ENCODE assay signal across 8 cellular contexts in genomic region chr15:101578443-101578894, GRCh38.
DNase-seq lines count a peak whose midpoint lies in the region; ATAC-seq, FAIRE-seq and TF ChIP-seq lines count a peak whose summit lies in the region.

No MANE protein-coding gene starts in this region.

- peaks cover 9% of the 10 kb centered on the region for H3K9me3 Mint-ChIP-seq in neural progenitor cell

- H3K36me3 Mint-ChIP-seq in neural progenitor cell, result no peaks in the 10 kb centered on the region

- no peaks in the 10 kb centered on the region for H3K27me3 ChIP-seq in neural progenitor cell

- H3K27ac Mint-ChIP-seq in neural progenitor cell, result no peak overlapping the region

- H3K36me3 ChIP-seq in neural progenitor cell, result no peaks in the 10 kb centered on the region

- TF ChIP-seq POLR2A in GM12892 (IDR thresholded peaks at IDR 0.05; ENCODE audit: low read depth, low read length), result no peak

- H3K4me2 ChIP-seq in neural progenitor cell, result no peak overlapping the region

- H3K9ac ChIP-seq in neural progenitor cell, result no peak overlapping the region

- peak; percentile 60 for TF ChIP-seq CTCF in epithelial cell of esophagus (IDR thresholded peaks at IDR 0.05; ENCODE audit: insufficient read depth, low read depth, low read length, missing control alignments)
- peak; percentile 58 for TF ChIP-seq CTCF in neural progenitor cell (IDR thresholded peaks at IDR 0.05)

- no peak overlapping the region for H3K4me3 Mint-ChIP-seq in neural progenitor cell

- H3K9me3 ChIP-seq in neural progenitor cell (ENCODE audit: low read depth), result no peaks in the 10 kb centered on the region

- H4K20me1 ChIP-seq in neural progenitor cell (ENCODE audit: low read depth), result no peaks in the 10 kb centered on the region

- DNase-seq in stimulated activated CD4-positive, alpha-beta T cell treated with anti-CD3 and anti-CD28 coated beads, Interleukin-15, amount 100 ng/mL, for 24 hours, result peak; percentile 25
- DNase-seq in stimulated activated CD4-positive, alpha-beta T cell treated with anti-CD3 and anti-CD28 coated beads, Interleukin-4, amount 100 ng/mL, for 24 hours, result no peak
- peak; percentile 29 for DNase-seq in NCI-H460 (ENCODE audit: extremely low read depth, low read depth)
- peak; percentile 48 for DNase-seq in epithelial cell of esophagus (ENCODE audit: low read depth)
- peak; percentile 69 for DNase-seq in neural progenitor cell (ENCODE audit: low spot score)
- no peak for DNase-seq in GM12892 (ENCODE audit: insufficient read length)

- H3K4me3 ChIP-seq in epithelial cell of esophagus (ENCODE audit: low read length), result no peak overlapping the region
- H3K4me3 ChIP-seq in neural progenitor cell, result no peak overlapping the region

- H3K27me3 Mint-ChIP-seq in neural progenitor cell (ENCODE audit: insufficient read depth, low read depth), result peaks cover 3% of the 10 kb centered on the region

- H3K79me2 ChIP-seq in neural progenitor cell (ENCODE audit: low read depth), result no peaks in the 10 kb centered on the region

- FAIRE-seq in GM12892 (lab: Jason Lieb, UNC), result no peak

- no peak overlapping the region for H3K27ac ChIP-seq in neural progenitor cell

- peak overlapping the region; percentile 90 for H2AFZ ChIP-seq in neural progenitor cell (replicated peaks)

- H3F3A ChIP-seq in neural progenitor cell (ENCODE audit: low read depth), result no peaks in the 10 kb centered on the region

- ATAC-seq in GM21526 (IDR thresholded peaks at IDR 0.05; ENCODE audit: low FRiP score, unreplicated experiment) (no peak), GM21786 (IDR thresholded peaks at IDR 0.05; ENCODE audit: unreplicated experiment) (no peak)

- H3K4me1 Mint-ChIP-seq in neural progenitor cell, result no peaks in the 10 kb centered on the region

- no peaks in the 10 kb centered on the region for H3K4me1 ChIP-seq in neural progenitor cell

Comparison
In these comparisons a context has a peak if more than half of its experiments do, and no peak if none do; other contexts are left out.
1. DNase-seq: peak in stimulated activated CD4-positive, alpha-beta T cell treated with anti-CD3 and anti-CD28 coated beads, Interleukin-15, amount 100 ng/mL, for 24 hours (single experiment), NCI-H460 (single experiment), epithelial cell of esophagus (single experiment) and neural progenitor cell (single experiment); none in stimulated activated CD4-positive, alpha-beta T cell treated with anti-CD3 and anti-CD28 coated beads, Interleukin-4, amount 100 ng/mL, for 24 hours (single experiment) and GM12892 (single experiment).